ENCODE assay signal across 17 cellular contexts in the genomic region with DNA sequence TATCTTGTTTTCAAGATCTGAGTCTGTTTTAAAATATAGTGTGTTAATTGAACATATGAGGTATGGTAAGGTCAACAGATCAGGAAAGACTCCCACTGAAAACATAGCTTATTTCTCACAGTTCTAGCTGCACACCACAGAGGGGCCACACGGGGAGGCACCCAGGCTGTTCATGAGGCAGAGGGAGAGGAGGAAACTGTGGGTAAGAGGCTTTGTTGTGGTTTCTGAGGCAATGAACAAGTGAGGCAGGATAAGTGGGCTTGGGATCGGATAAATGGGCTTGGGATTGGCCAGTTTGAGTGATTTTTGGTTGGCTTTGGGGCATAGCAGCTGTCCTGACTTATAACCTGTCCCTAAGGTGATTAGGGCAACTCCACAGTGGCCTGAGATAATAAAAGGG.
DNase-seq lines count a peak whose midpoint lies in the region; ATAC-seq, FAIRE-seq and TF ChIP-seq lines count a peak whose summit lies in the region.
"Had no signal": no experiment of that assay in that cellular context is flagged by ENCODE, and none has a peak within 500 bp of the region (broad histone marks: within the 10 kb centered on the region; RNA-seq: fewer than 3 reads in every experiment).

No MANE protein-coding gene starts in this region.

- FAIRE-seq in H1 (lab: Jason Lieb, UNC): no peak

- no peak for TF ChIP-seq EP300 in H1 (IDR thresholded peaks at IDR 0.05; ENCODE audit: borderline replicate concordance in 1 of 2, low read depth in 2 of 2, low read length in 2 of 2)

- H3K4me3 ChIP-seq in DND-41 (ENCODE audit: low read depth in 1 of 2, low read length in 2 of 2) (no peak overlapping the region), OCI-LY1 (ENCODE audit: low read depth, low read length, poor library complexity, severe bottlenecking) (no peak overlapping the region), H1 (ENCODE audit: extremely low read depth in 1 of 4, insufficient read depth in 2 of 4, low read depth in 3 of 4, low read length in 4 of 4) (no peak overlapping the region)

- no peak overlapping the region for H2BK20ac ChIP-seq in H1 (ENCODE audit: low read length)

- H3K36me3 ChIP-seq in DND-41 (ENCODE audit: insufficient read depth, low read length) (no peaks in the 10 kb centered on the region), OCI-LY1 (ENCODE audit: insufficient read depth, low read length) (no peaks in the 10 kb centered on the region), H1 (ENCODE audit: control insufficient read depth in 2 of 4, insufficient read depth in 4 of 4, low read length in 3 of 4) (no peaks in the 10 kb centered on the region)

- H3F3A ChIP-seq in OCI-LY1 (ENCODE audit: insufficient read depth, low read length): no peaks in the 10 kb centered on the region

- no peaks in the 10 kb centered on the region for H3K79me1 ChIP-seq in H1 (ENCODE audit: low read depth, low read length)

- no peaks in the 10 kb centered on the region for H3K23me2 ChIP-seq in H1 (ENCODE audit: low read depth, low read length)

- H3K23ac ChIP-seq in H1 (ENCODE audit: insufficient read length): no peak overlapping the region

- peak; percentile 70 for DNase-seq in DND-41
- peak; percentile 57 to 71 for DNase-seq in Kasumi-1 (lab: John Stamatoyannopoulos, UW)
- DNase-seq in H1 (ENCODE audit: low read depth in 1 of 2, low spot score in 2 of 2): no peak
- DNase-seq in NCI-H2081 (lab: John Stamatoyannopoulos, UW): no peak
- DNase-seq in NCI-H2171 (lab: John Stamatoyannopoulos, UW): no peak
- DNase-seq: CD4-positive, CD25-positive, alpha-beta regulatory T cell; GF-D8; GOT3; NCI-H1930; NCI-H524 treated with DMSO at 0.1 percent for 48 hours; NK-92 treated with Interleukin-12 subunit alpha and Interleukin-12 subunit beta, amount 100 ng/mL, for 24 hours; Right ventricle myocardium superior; T-helper 17 cell had no signal

- H3K27me3 ChIP-seq in DND-41 (ENCODE audit: insufficient read depth, low read length, poor library complexity): no peaks in the 10 kb centered on the region
- no peaks in the 10 kb centered on the region for H3K27me3 ChIP-seq in OCI-LY1 (ENCODE audit: insufficient read depth, low read length)
- no peaks in the 10 kb centered on the region for H3K27me3 ChIP-seq in H1 (replicated peaks in 1 of 4; ENCODE audit: control insufficient read depth in 3 of 4, extremely low read depth in 1 of 4, insufficient read depth in 3 of 4, low read length in 3 of 4)

- H3K27ac ChIP-seq in DND-41 (ENCODE audit: low read length) (peak overlapping the region; percentile 32; the same call in 1 of the 2 replicates), OCI-LY1 (ENCODE audit: low read depth, low read length, poor library complexity, severe bottlenecking) (no peak overlapping the region), H1 (ENCODE audit: low read depth, low read length) (no peak overlapping the region)

- no peak overlapping the region for H3K4ac ChIP-seq in H1 (replicated peaks; ENCODE audit: insufficient read length, low read depth, low read length)

- CTCF ChIA-PET in H1 (lab: Charles Lee; ENCODE audit: partially characterized antibody): interaction anchor here (0.6 kb wide), 1 partner anchor 1033 kb away, joined by 3 read pairs; no protein-coding TSS in a partner anchor

- POLR2A ChIA-PET in H1 (lab: Charles Lee; ENCODE audit: partially characterized antibody): no interaction called here

- no peak overlapping the region for H4K5ac ChIP-seq in H1 (ENCODE audit: insufficient read length, low read depth, low read length)

- ATAC-seq in DND-41 (ENCODE audit: insufficient read depth, low read depth) (peak; percentile 97), HG02571 (IDR thresholded peaks at IDR 0.05; ENCODE audit: unreplicated experiment) (no peak)
- ATAC-seq: Panc1, SK-N-SH treated with all-trans-retinoic acid at 6 μM for 48 hours, T-helper 17 cell had no signal

- H2BK5ac ChIP-seq in H1 (ENCODE audit: low read depth, low read length): no peak overlapping the region

- H2AK5ac ChIP-seq in H1 (ENCODE audit: low read depth, low read length): no peak overlapping the region

- no peak overlapping the region for H4K8ac ChIP-seq in H1 (ENCODE audit: extremely low read depth, insufficient read depth, low read length)

- H3K14ac ChIP-seq in H1 (ENCODE audit: insufficient read length): no peak overlapping the region

- no peak overlapping the region for H2BK120ac ChIP-seq in H1 (replicated peaks; ENCODE audit: low read depth, low read length)

- 93% methylated on average over 2 of the region's 2 CpGs; no CpG with 5 or more reads in 1 of the 2 experiments for WGBS in H1 (ENCODE audit: extremely low coverage in 1 of 2, insufficient coverage in 1 of 2, insufficient read length in 1 of 2, insufficient replicate concordance in 2 of 2, low coverage in 1 of 2, low lambda C conversion rate in 2 of 2, missing lambda C conversion rate in 1 of 2), 2 experiments

- H2BK15ac ChIP-seq in H1 (ENCODE audit: low read length): no peak overlapping the region

- TF ChIP-seq POLR2A in H1 (IDR thresholded peaks at IDR 0.05; ENCODE audit: control extremely low read depth in 1 of 2, low read depth in 2 of 2, low read length in 2 of 2): no peak

- H3K56ac ChIP-seq in H1 (replicated peaks; ENCODE audit: insufficient read length, low read depth, low read length): no peak overlapping the region

- H3K4me1 ChIP-seq in DND-41 (ENCODE audit: insufficient read depth, low read length) (peaks cover 20% of the 10 kb centered on the region), OCI-LY1 (ENCODE audit: insufficient read depth, low read length, severe bottlenecking) (peaks cover 13% of the 10 kb centered on the region), H1 (replicated peaks in 1 of 4; ENCODE audit: control insufficient read depth in 3 of 4, insufficient read depth in 4 of 4, low read length in 3 of 4) (peaks cover 0 to 3% (median 0%) of the 10 kb centered on the region in 4 experiments; a peak in 1 of 7 replicates)

- H3K4me2 ChIP-seq in DND-41 (ENCODE audit: insufficient read depth, low read length) (no peak overlapping the region), OCI-LY1 (ENCODE audit: low read length) (no peak overlapping the region), H1 (ENCODE audit: insufficient read depth in 1 of 2, low read depth in 2 of 2, low read length in 2 of 2) (no peak overlapping the region)

- no peak for TF ChIP-seq RAD21 in H1 (IDR thresholded peaks at IDR 0.05 in 1 of 2, conservative IDR thresholded peaks at IDR 0.05 in 1 of 2; ENCODE audit: low read depth in 2 of 2, low read length in 2 of 2)

- no peaks in the 10 kb centered on the region for H3K9me3 ChIP-seq in DND-41 (ENCODE audit: insufficient read depth, low read length, severe bottlenecking)
- H3K9me3 ChIP-seq in OCI-LY1 (ENCODE audit: low read length): no peaks in the 10 kb centered on the region
- H3K9me3 ChIP-seq in H1 (ENCODE audit: insufficient read depth in 2 of 2, low read depth in 1 of 2, low read length in 1 of 2): no peaks in the 10 kb centered on the region

- H3K79me2 ChIP-seq in DND-41 (ENCODE audit: insufficient read depth, low read length): no peaks in the 10 kb centered on the region
- no peaks in the 10 kb centered on the region for H3K79me2 ChIP-seq in OCI-LY1 (ENCODE audit: insufficient read depth, low read length)
- H3K79me2 ChIP-seq in H1 (ENCODE audit: control insufficient read depth in 1 of 2, insufficient read depth in 2 of 2, low read length in 2 of 2): no peaks in the 10 kb centered on the region

- H2BK12ac ChIP-seq in H1 (ENCODE audit: low read depth, low read length): no peak overlapping the region; the same call in 1 of the 2 replicates

- H2AFZ ChIP-seq in DND-41 (ENCODE audit: low read depth, low read length): no peak overlapping the region
- H2AFZ ChIP-seq in OCI-LY1 (ENCODE audit: low read length): no peak overlapping the region
- 0 out of 2 replicates have a peak overlapping the region, but pooled peaks have one; percentile 14 for H2AFZ ChIP-seq in H1 (ENCODE audit: low read length)

- H4K20me1 ChIP-seq in DND-41 (ENCODE audit: insufficient read depth, low read length): no peaks in the 10 kb centered on the region
- no peaks in the 10 kb centered on the region for H4K20me1 ChIP-seq in OCI-LY1 (ENCODE audit: insufficient read depth, low read length)
- no peaks in the 10 kb centered on the region for H4K20me1 ChIP-seq in H1 (replicated peaks in 1 of 2; ENCODE audit: control insufficient read depth in 1 of 2, insufficient read depth in 2 of 2, low read length in 2 of 2)

- peak; percentile 60 for TF ChIP-seq CTCF in DND-41 (IDR thresholded peaks at IDR 0.05; ENCODE audit: borderline replicate concordance, extremely low read depth, low read length, poor library complexity, severe bottlenecking)
- TF ChIP-seq CTCF in OCI-LY1 (IDR thresholded peaks at IDR 0.05; ENCODE audit: low read length): peak; percentile 31
- no peak for TF ChIP-seq CTCF in H1 (IDR thresholded peaks at IDR 0.05; ENCODE audit: control extremely low read depth in 1 of 3, insufficient read depth in 1 of 3, low read depth in 1 of 3, low read length in 3 of 3)

- H3K18ac ChIP-seq in H1 (ENCODE audit: extremely low read depth, low read length): no peak overlapping the region

- no peaks in the 10 kb centered on the region for H3K9me2 ChIP-seq in OCI-LY1 (ENCODE audit: low read depth, low read length)

- H3K9ac ChIP-seq in DND-41 (ENCODE audit: low read depth, low read length): no peak overlapping the region
- no peak overlapping the region for H3K9ac ChIP-seq in OCI-LY1 (ENCODE audit: low read length)
- no peak overlapping the region for H3K9ac ChIP-seq in H1 (replicated peaks in 1 of 4; ENCODE audit: extremely low read depth in 1 of 4, low read depth in 3 of 4, low read length in 3 of 4)

- no peak overlapping the region for H4K91ac ChIP-seq in H1 (replicated peaks; ENCODE audit: insufficient read length, low read length)

TF ChIP-seq in H1, 55 proteins besides CTCF, POLR2A, EP300 and RAD21 (continues in another document):
- TF ChIP-seq TAF1 (IDR thresholded peaks at IDR 0.05; ENCODE audit: low read depth, low read length) (no peak), POU5F1 (IDR thresholded peaks at IDR 0.05; ENCODE audit: low read depth, low read length) (no peak), TCF12 (IDR thresholded peaks at IDR 0.05; ENCODE audit: low read depth, low read length) (no peak), ASH2L (IDR thresholded peaks at IDR 0.05; ENCODE audit: low read length) (no peak), RFX5 (IDR thresholded peaks at IDR 0.05; ENCODE audit: borderline replicate concordance, low read depth, low read length) (no peak), YY1 (IDR thresholded peaks at IDR 0.05; ENCODE audit: low read depth, low read length) (no peak), SP1 (IDR thresholded peaks at IDR 0.05; ENCODE audit: low read depth, low read length) (no peak), BACH1 (IDR thresholded peaks at IDR 0.05; ENCODE audit: low read length) (no peak), BRCA1 (IDR thresholded peaks at IDR 0.05; ENCODE audit: low read depth, low read length) (no peak), CREB1 (IDR thresholded peaks at IDR 0.05) (no peak)
- TF ChIP-seq, protein P1, sequence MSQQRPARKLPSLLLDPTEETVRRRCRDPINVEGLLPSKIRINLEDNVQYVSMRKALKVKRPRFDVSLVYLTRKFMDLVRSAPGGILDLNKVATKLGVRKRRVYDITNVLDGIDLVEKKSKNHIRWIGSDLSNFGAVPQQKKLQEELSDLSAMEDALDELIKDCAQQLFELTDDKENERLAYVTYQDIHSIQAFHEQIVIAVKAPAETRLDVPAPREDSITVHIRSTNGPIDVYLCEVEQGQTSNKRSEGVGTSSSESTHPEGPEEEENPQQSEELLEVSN (IDR thresholded peaks at IDR 0.05): no peak

Comparison
In these comparisons a context has a peak if more than half of its experiments do, and no peak if none do; other contexts are left out.
1. DNase-seq: peak in DND-41 (single experiment) and Kasumi-1 (2 of 2); none in H1 (0 of 2), NCI-H2081 (0 of 2) and NCI-H2171 (single experiment).
2. CTCF ChIP-seq: peak in DND-41 (single experiment) and OCI-LY1 (single experiment); none in H1 (0 of 3).